ENCODE assay signal across 16 cellular contexts in genomic region chr10:77279207-77279606, GRCh38.
DNase-seq lines count a peak whose midpoint lies in the region; ATAC-seq and TF ChIP-seq lines count a peak whose summit lies in the region.
"Had no signal": no experiment of that assay in that cellular context is flagged by ENCODE, and none has a peak within 500 bp of the region (broad histone marks: within the 10 kb centered on the region; RNA-seq: fewer than 3 reads in every experiment).

No MANE protein-coding gene starts in this region.

- no peak overlapping the region for H3K4me3 ChIP-seq in fibroblast of mammary gland (ENCODE audit: control insufficient read depth, low read depth, low read length)
- H3K4me3 ChIP-seq: pancreas had no signal

- intact Hi-C loops in sciatic nerve (cut with DNase I), result no loop called here

- peaks cover 2% of the 10 kb centered on the region for H3K9me3 Mint-ChIP-seq in activated CD4-positive, alpha-beta T cell treated with anti-CD3 and anti-CD28 coated beads, Interleukin-2, amount 10 ng/mL, durations not matched to agents 7 days and 5 days
- H3K9me3 Mint-ChIP-seq in stimulated activated naive CD8-positive, alpha-beta T cell treated with anti-CD3 and anti-CD28 coated beads, Interleukin-15, amount 100 ng/mL, for 72 hours, result peaks cover 5 to 16% of the 10 kb centered on the region in 2 donors
- H3K9me3 Mint-ChIP-seq: T-helper 1 cell treated with Interleukin-12 subunit alpha and Interleukin-12 subunit beta and Interleukin-4 antibody, amounts not matched to agents 30 μg/mL and 1 μg/mL, for 36 hours had no signal

- no peaks in the 10 kb centered on the region for H3K36me3 Mint-ChIP-seq in activated CD4-positive, alpha-beta T cell treated with anti-CD3 and anti-CD28 coated beads, Interleukin-2, amount 10 ng/mL, durations not matched to agents 7 days and 5 days (ENCODE audit: low read depth)

- H3K4me3 Mint-ChIP-seq in activated CD4-positive, alpha-beta T cell treated with anti-CD3 and anti-CD28 coated beads, Interleukin-2, amount 10 ng/mL, durations not matched to agents 7 days and 5 days, result no peak overlapping the region
- no peak overlapping the region for H3K4me3 Mint-ChIP-seq in stimulated activated naive CD8-positive, alpha-beta T cell treated with anti-CD3 and anti-CD28 coated beads, Interleukin-15, amount 100 ng/mL, for 72 hours
- H3K4me3 Mint-ChIP-seq: T-helper 1 cell treated with Interleukin-12 subunit alpha and Interleukin-12 subunit beta and Interleukin-4 antibody, amounts not matched to agents 30 μg/mL and 1 μg/mL, for 36 hours had no signal

- TF ChIP-seq CTCF in fibroblast of mammary gland (conservative IDR thresholded peaks at IDR 0.05; ENCODE audit: control insufficient read depth, insufficient read depth, low read depth, low read length), result no peak

- peaks cover 27% of the 10 kb centered on the region for H3K27me3 Mint-ChIP-seq in activated CD4-positive, alpha-beta T cell treated with anti-CD3 and anti-CD28 coated beads, Interleukin-2, amount 10 ng/mL, durations not matched to agents 7 days and 5 days
- H3K27me3 Mint-ChIP-seq in stimulated activated naive CD8-positive, alpha-beta T cell treated with anti-CD3 and anti-CD28 coated beads, Interleukin-15, amount 100 ng/mL, for 72 hours, result peaks cover 33% of the 10 kb centered on the region

- POLR2A ChIA-PET in activated CD4-positive, alpha-beta T cell treated with anti-CD3 and anti-CD28 coated beads, Interleukin-2, amount 10 ng/mL, durations not matched to agents 7 days and 5 days (lab: Charles Lee), result no interaction called here

- H3K27ac Mint-ChIP-seq in activated CD4-positive, alpha-beta T cell treated with anti-CD3 and anti-CD28 coated beads, Interleukin-2, amount 10 ng/mL, durations not matched to agents 7 days and 5 days, result no peak overlapping the region
- H3K27ac Mint-ChIP-seq in stimulated activated naive CD8-positive, alpha-beta T cell treated with anti-CD3 and anti-CD28 coated beads, Interleukin-15, amount 100 ng/mL, for 72 hours, result no peak overlapping the region
- H3K27ac Mint-ChIP-seq: T-helper 1 cell treated with Interleukin-12 subunit alpha and Interleukin-12 subunit beta and Interleukin-4 antibody, amounts not matched to agents 30 μg/mL and 1 μg/mL, for 36 hours had no signal

- peaks cover 16% of the 10 kb centered on the region for H3K4me1 Mint-ChIP-seq in activated CD4-positive, alpha-beta T cell treated with anti-CD3 and anti-CD28 coated beads, Interleukin-2, amount 10 ng/mL, durations not matched to agents 7 days and 5 days
- H3K4me1 Mint-ChIP-seq in stimulated activated naive CD8-positive, alpha-beta T cell treated with anti-CD3 and anti-CD28 coated beads, Interleukin-15, amount 100 ng/mL, for 72 hours, result peaks cover 49% of the 10 kb centered on the region

- ATAC-seq in stimulated activated naive CD8-positive, alpha-beta T cell treated with anti-CD3 and anti-CD28 coated beads, Interleukin-15, amount 100 ng/mL, for 72 hours, result peak; percentile 87
- ATAC-seq in sciatic nerve (no peak), GM18858 (IDR thresholded peaks at IDR 0.05; ENCODE audit: unreplicated experiment) (no peak)

- CTCF ChIA-PET in activated CD4-positive, alpha-beta T cell treated with anti-CD3 and anti-CD28 coated beads, Interleukin-2, amount 10 ng/mL, durations not matched to agents 7 days and 5 days (lab: Charles Lee), result no interaction called here

- DNase-seq in activated CD4-positive, alpha-beta T cell treated with anti-CD3 and anti-CD28 coated beads, Interleukin-2, amount 10 ng/mL, durations not matched to agents 7 days and 5 days, result peak; percentile 16
- no peak for DNase-seq in activated CD4-positive, alpha-beta T cell treated with anti-CD3 and anti-CD28 coated beads, Interleukin-2, amount 50 U/mL, for 4 hours
- DNase-seq in SHP77 (lab: John Stamatoyannopoulos, UW) (peak; percentile 3 to 30), fibroblast of mammary gland (ENCODE audit: low read depth) (peak; percentile 70), sciatic nerve (ENCODE audit: low spot score) (no peak), NCI-H2029 treated with DMSO at 0.1 percent for 48 hours (lab: John Stamatoyannopoulos, UW) (no peak)
- peak; percentile 20 to 78 for DNase-seq in stimulated activated naive CD8-positive, alpha-beta T cell treated with anti-CD3 and anti-CD28 coated beads, Interleukin-15, amount 100 ng/mL, for 72 hours
- DNase-seq: activated CD4-positive, CD25-positive, alpha-beta regulatory T cell treated with anti-CD3 and anti-CD28 coated beads, Interleukin-2, amount 50 U/mL, for 72 hours; central memory CD4-positive, alpha-beta T cell; DMS79 treated with DMSO at 0.1 percent for 48 hours; KG1; mesenchymal stem cell; NCI-H1930 had no signal

Comparison
In these comparisons a context has a peak if more than half of its experiments do, and no peak if none do; other contexts are left out.
1. DNase-seq: peak in activated CD4-positive, alpha-beta T cell treated with anti-CD3 and anti-CD28 coated beads, Interleukin-2, amount 10 ng/mL, durations not matched to agents 7 days and 5 days (single experiment), SHP77 (2 of 2), fibroblast of mammary gland (single experiment) and stimulated activated naive CD8-positive, alpha-beta T cell treated with anti-CD3 and anti-CD28 coated beads, Interleukin-15, amount 100 ng/mL, for 72 hours (2 of 2); none in activated CD4-positive, alpha-beta T cell treated with anti-CD3 and anti-CD28 coated beads, Interleukin-2, amount 50 U/mL, for 4 hours (0 of 2), sciatic nerve (single experiment) and NCI-H2029 treated with DMSO at 0.1 percent for 48 hours (single experiment).